In genomic region chr2:238872026-238872425, GRCh38 we compare ENCODE assay signal across 25 cellular contexts. TPM values are rescaled to one million over a fixed set of nuclear protein-coding genes. Genes with fewer than 3 reads are reported as not detected.
DNase-seq lines count a peak whose midpoint lies in the region; ATAC-seq and TF ChIP-seq lines count a peak whose summit lies in the region.
"Had no signal": no experiment of that assay in that cellular context is flagged by ENCODE, and none has a peak within 500 bp of the region (broad histone marks: within the 10 kb centered on the region; RNA-seq: fewer than 3 reads in every experiment).

No MANE protein-coding gene starts in this region.

- no peak overlapping the region for H3K27ac Mint-ChIP-seq in endodermal cell
- H3K27ac Mint-ChIP-seq in mesothelial cell of epicardium = peak overlapping the region; percentile 10

- H3K4me3 Mint-ChIP-seq in endodermal cell (no peak overlapping the region), mesothelial cell of epicardium (no peak overlapping the region)

- DNase-seq in activated effector memory CD4-positive, alpha-beta T cell treated with anti-CD3 and anti-CD28 coated beads, Interleukin-2, amount 50 U/mL, for 16 hours = peak; percentile 28
- no peak for DNase-seq in activated effector memory CD4-positive, alpha-beta T cell treated with Interleukin-2 at 50 U/mL for 16 hours
- DNase-seq in endodermal cell (peak; percentile 18), mesothelial cell of epicardium (ENCODE audit: low spot score in 2 of 2, unreplicated experiment in 2 of 2) (no peak), RPMI8226 (no peak), UCSD-AML1 (lab: John Stamatoyannopoulos, UW; ENCODE audit: unreplicated experiment) (no peak)
- DNase-seq: ACHN, Calu3, DMS79 treated with DMSO at 0.1 percent for 48 hours, GF-D8, H7, Kasumi-1, MV-4-11, NCI-H1105, NCI-H1436 treated with DMSO at 0.1 percent for 48 hours, NCI-H187 treated with DMSO at 0.1 percent for 48 hours, NCI-H446, NCI-H524 treated with DMSO at 0.1 percent for 48 hours, NCI-H82, SHP77 treated with DMSO at 0.1 percent for 48 hours had no signal

- H3K9me3 ChIP-seq in endodermal cell (ENCODE audit: control insufficient read depth, low read length) = no peaks in the 10 kb centered on the region
- no peaks in the 10 kb centered on the region for H3K9me3 ChIP-seq in subcutaneous abdominal adipose tissue (ENCODE audit: control insufficient read depth in 5 of 5, low read length in 5 of 5)

- 86 to 87% methylated on average over 7 of the region's 7 CpGs for WGBS in endodermal cell (ENCODE audit: insufficient coverage in 1 of 2, insufficient read length in 1 of 2), 2 experiments

- TF ChIP-seq CTCF in endodermal cell (conservative IDR thresholded peaks at IDR 0.05) (no peak), mesothelial cell of epicardium (IDR thresholded peaks at IDR 0.05; ENCODE audit: unreplicated experiment) (no peak)

- H3K27me3 ChIP-seq in endodermal cell (ENCODE audit: control insufficient read depth, insufficient read depth, low read length, poor library complexity, severe bottlenecking) = no peaks in the 10 kb centered on the region
- peaks cover 0 to 2% (median 0%) of the 10 kb centered on the region in 5 donors for H3K27me3 ChIP-seq in subcutaneous abdominal adipose tissue (ENCODE audit: control insufficient read depth in 5 of 5, insufficient read depth in 4 of 5, low read length in 5 of 5)

- no peak overlapping the region for H3K27ac ChIP-seq in endodermal cell (ENCODE audit: low read depth, low read length)
- H3K27ac ChIP-seq in subcutaneous abdominal adipose tissue (ENCODE audit: low read depth, low read length) = peak overlapping the region; percentile 25
- H3K27ac ChIP-seq: 22Rv1 had no signal

- H3K27me3 Mint-ChIP-seq in endodermal cell (ENCODE audit: insufficient read depth) = no peaks in the 10 kb centered on the region
- peaks cover 14% of the 10 kb centered on the region for H3K27me3 Mint-ChIP-seq in mesothelial cell of epicardium (ENCODE audit: low read depth)

- ATAC-seq in GM21390 (IDR thresholded peaks at IDR 0.05; ENCODE audit: unreplicated experiment) = no peak
- ATAC-seq: K562, Panc1 had no signal

- no peak overlapping the region for H3K9ac ChIP-seq in endodermal cell (ENCODE audit: extremely low read depth, low read length, poor library complexity, severe bottlenecking)
- H3K9ac ChIP-seq in subcutaneous abdominal adipose tissue (ENCODE audit: low read length in 5 of 5) = no peak overlapping the region

- H3K4me3 ChIP-seq in endodermal cell (ENCODE audit: low read length) = no peak overlapping the region
- H3K4me3 ChIP-seq in subcutaneous abdominal adipose tissue (ENCODE audit: low read depth in 1 of 5, low read length in 5 of 5) = no peak overlapping the region
- H3K4me3 ChIP-seq: K562 had no signal

- peaks cover 3% of the 10 kb centered on the region for H3K4me1 ChIP-seq in endodermal cell (ENCODE audit: control insufficient read depth, insufficient read depth, low read length)
- peaks cover 21 to 85% (median 72%) of the 10 kb centered on the region in 5 donors for H3K4me1 ChIP-seq in subcutaneous abdominal adipose tissue (ENCODE audit: control insufficient read depth in 5 of 5, insufficient read depth in 5 of 5, low read length in 5 of 5)

- H3K36me3 Mint-ChIP-seq in endodermal cell (ENCODE audit: low read depth) (no peaks in the 10 kb centered on the region), mesothelial cell of epicardium (no peaks in the 10 kb centered on the region)

- H3K4me1 Mint-ChIP-seq in endodermal cell (peaks cover 7% of the 10 kb centered on the region), mesothelial cell of epicardium (peaks cover 9% of the 10 kb centered on the region)

- H3K36me3 ChIP-seq in endodermal cell (ENCODE audit: control insufficient read depth, insufficient read depth, low read length) (no peaks in the 10 kb centered on the region), subcutaneous abdominal adipose tissue (ENCODE audit: control insufficient read depth in 5 of 5, insufficient read depth in 5 of 5, low read length in 5 of 5) (peaks cover 0 to 11% (median 3%) of the 10 kb centered on the region in 5 donors)

- H3K9me3 Mint-ChIP-seq in endodermal cell (peaks cover 1% of the 10 kb centered on the region), mesothelial cell of epicardium (no peaks in the 10 kb centered on the region)

RNA-seq across cellular contexts. Expression of gene TWIST2, which starts 24.1 kb away (rescaled TPM):
- 1 to 10 TPM in 1 of 2 donors, not detected in 1; 1.9 TPM for total RNA-seq in endodermal cell
- polyA plus RNA-seq in endodermal cell (2013, experiment 1 of 2) = 1.3 TPM
- polyA plus RNA-seq in endodermal cell (2013, experiment 2 of 2) = 0.83 TPM
- total RNA-seq in mesothelial cell of epicardium = 17.8 to 19.6 TPM (median 18.6 TPM) in 3 replicates
- total RNA-seq: Calu3, K562 had no signal
- polyA plus RNA-seq: K562 had no signal

Comparison
In these comparisons a context has a peak if more than half of its experiments do, and no peak if none do; other contexts are left out.
1. DNase-seq: peak in activated effector memory CD4-positive, alpha-beta T cell treated with anti-CD3 and anti-CD28 coated beads, Interleukin-2, amount 50 U/mL, for 16 hours (single experiment) and endodermal cell (single experiment); none in activated effector memory CD4-positive, alpha-beta T cell treated with Interleukin-2 at 50 U/mL for 16 hours (single experiment), mesothelial cell of epicardium (0 of 2), RPMI8226 (single experiment) and UCSD-AML1 (single experiment).